In genomic region chr13:40539954-40540706, GRCh38 we compare ENCODE assay signal across 8 cellular contexts.
DNase-seq lines count a peak whose midpoint lies in the region; ATAC-seq and TF ChIP-seq lines count a peak whose summit lies in the region.

No MANE protein-coding gene starts in this region.

- intact Hi-C loops in CD14-positive monocyte (cut with micrococcal nuclease), result no loop called here

- peaks cover 22% of the 10 kb centered on the region for H3K4me1 Mint-ChIP-seq in CD14-positive monocyte
- H3K4me1 Mint-ChIP-seq in activated T-helper 17 cell treated with anti-CD3 and anti-CD28 coated beads, Interleukin-2, amount 50 U/mL, for 72 hours, result no peaks in the 10 kb centered on the region

- H3K27ac ChIP-seq in muscle layer of duodenum (ENCODE audit: low read length), result peak overlapping the region; percentile 52

- no peaks in the 10 kb centered on the region for H3K9me3 Mint-ChIP-seq in CD14-positive monocyte
- H3K9me3 Mint-ChIP-seq in activated T-helper 17 cell treated with anti-CD3 and anti-CD28 coated beads, Interleukin-2, amount 50 U/mL, for 72 hours, result no peaks in the 10 kb centered on the region

- no peaks in the 10 kb centered on the region for H3K36me3 Mint-ChIP-seq in CD14-positive monocyte
- no peaks in the 10 kb centered on the region for H3K36me3 Mint-ChIP-seq in activated T-helper 17 cell treated with anti-CD3 and anti-CD28 coated beads, Interleukin-2, amount 50 U/mL, for 72 hours (ENCODE audit: low read depth)

- peak overlapping the region; percentile 66 to 84 for H3K4me3 Mint-ChIP-seq in CD14-positive monocyte
- H3K4me3 Mint-ChIP-seq in activated T-helper 17 cell treated with anti-CD3 and anti-CD28 coated beads, Interleukin-2, amount 50 U/mL, for 72 hours, result no peak overlapping the region

- H3K4me3 ChIP-seq in MG63, result no peak overlapping the region
- H3K4me3 ChIP-seq in epithelial cell of esophagus (ENCODE audit: low read length), result no peak overlapping the region
- H3K4me3 ChIP-seq in muscle layer of duodenum (ENCODE audit: low read depth in 1 of 2, low read length in 2 of 2), result no peak overlapping the region

- H3K27ac Mint-ChIP-seq in CD14-positive monocyte, result peak overlapping the region; percentile 82 to 95 (median 90)
- no peak overlapping the region for H3K27ac Mint-ChIP-seq in activated T-helper 17 cell treated with anti-CD3 and anti-CD28 coated beads, Interleukin-2, amount 50 U/mL, for 72 hours

- no peak for ATAC-seq in activated T-helper 17 cell treated with anti-CD3 and anti-CD28 coated beads, Interleukin-2, amount 50 U/mL, for 72 hours (replicated peaks)
- ATAC-seq in GM19035 (IDR thresholded peaks at IDR 0.05; ENCODE audit: unreplicated experiment), result no peak

- H3K4me1 ChIP-seq in muscle layer of duodenum (ENCODE audit: control insufficient read depth in 1 of 2, insufficient read depth in 2 of 2, low read length in 2 of 2), result peaks cover 0 to 11% of the 10 kb centered on the region in 2 donors

- peaks cover 0 to 2% (median 1%) of the 10 kb centered on the region in 3 donors for H3K27me3 Mint-ChIP-seq in CD14-positive monocyte (ENCODE audit: low read depth in 3 of 3)
- H3K27me3 Mint-ChIP-seq in activated T-helper 17 cell treated with anti-CD3 and anti-CD28 coated beads, Interleukin-2, amount 50 U/mL, for 72 hours, result no peaks in the 10 kb centered on the region

- H3K9me3 ChIP-seq in MG63 (no peaks in the 10 kb centered on the region), muscle layer of duodenum (ENCODE audit: control insufficient read depth in 1 of 2, low read length in 2 of 2) (no peaks in the 10 kb centered on the region)

- DNase-seq in CD14-positive monocyte (ENCODE audit: low spot score), result no peak
- peak; percentile 76 for DNase-seq in MG63
- peak; percentile 79 for DNase-seq in epithelial cell of esophagus (ENCODE audit: low read depth)
- no peak for DNase-seq in activated T-cell treated with anti-CD3 and anti-CD28 coated beads, Interleukin-2, amount 50 U/mL, for 48 hours
- DNase-seq in hippocampal formation (lab: John Stamatoyannopoulos, UW), result no peak

- no peak for TF ChIP-seq CTCF in CD14-positive monocyte (IDR thresholded peaks at IDR 0.05)
- no peak for TF ChIP-seq CTCF in epithelial cell of esophagus (IDR thresholded peaks at IDR 0.05; ENCODE audit: insufficient read depth, low read depth, low read length, missing control alignments)

- H3K36me3 ChIP-seq in MG63 (no peaks in the 10 kb centered on the region), muscle layer of duodenum (ENCODE audit: control insufficient read depth in 1 of 2, insufficient read depth in 2 of 2, low read length in 2 of 2) (no peaks in the 10 kb centered on the region)

- no peaks in the 10 kb centered on the region for H3K27me3 ChIP-seq in MG63
- no peaks in the 10 kb centered on the region for H3K27me3 ChIP-seq in muscle layer of duodenum (ENCODE audit: low read depth, low read length)

Comparison
In these comparisons a context has a peak if more than half of its experiments do, and no peak if none do; other contexts are left out.
1. DNase-seq: peak in MG63 (single experiment) and epithelial cell of esophagus (single experiment); none in CD14-positive monocyte (single experiment), activated T-cell treated with anti-CD3 and anti-CD28 coated beads, Interleukin-2, amount 50 U/mL, for 48 hours (0 of 2) and hippocampal formation (0 of 2).